21 cellular contexts compared by ENCODE assay signal in the genomic region with DNA sequence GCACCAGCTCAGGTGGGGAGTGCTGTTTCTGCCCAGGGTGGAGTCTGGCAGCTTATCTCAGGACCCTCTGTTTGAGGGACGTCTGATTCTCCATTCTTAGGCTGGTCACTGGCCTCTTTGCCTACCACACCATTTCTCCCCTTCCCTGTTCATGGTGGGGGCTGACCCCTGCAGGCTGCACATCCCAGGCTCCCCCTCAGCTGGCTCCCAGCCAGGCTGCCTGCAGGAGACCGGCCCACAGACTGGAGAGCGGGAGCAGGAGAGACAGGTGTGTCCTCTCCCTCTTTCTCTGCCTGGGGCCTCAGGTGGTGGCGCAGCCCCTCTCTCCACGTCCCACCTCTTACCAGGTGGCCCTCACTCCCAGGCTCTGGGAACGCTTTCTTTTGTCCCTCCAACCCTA.
"Had no signal": no experiment of that assay in that cellular context is flagged by ENCODE, and none has a peak within 500 bp of the region (broad histone marks: within the 10 kb centered on the region; RNA-seq: fewer than 3 reads in every experiment).

No MANE protein-coding gene starts in this region.

- H3K4me1 Mint-ChIP-seq: activated B cell treated with CpG ODN at 0.5 μM for 24 hours, brain, natural killer cell had no signal

- H3K27ac Mint-ChIP-seq: activated B cell treated with CpG ODN at 0.5 μM for 24 hours; activated CD4-positive, alpha-beta T cell treated with anti-CD3 and anti-CD28 coated beads, Interleukin-2, amount 10 ng/mL, durations not matched to agents 24 days and 14 days; activated CD8-positive, alpha-beta T cell treated with anti-CD3 and anti-CD28 coated beads, Interleukin-2, amount 10 ng/mL, durations not matched to agents 7 days and 5 days; activated naive CD8-positive, alpha-beta T cell; brain; memory B cell; natural killer cell had no signal

- DNase-seq: activated B cell treated with CpG ODN at 0.5 μM for 24 hours; activated CD4-positive, alpha-beta T cell treated with anti-CD3 and anti-CD28 coated beads, Interleukin-2, amount 10 ng/mL, durations not matched to agents 24 days and 14 days; activated CD8-positive, alpha-beta memory T cell treated with anti-CD3 and anti-CD28 coated beads, Interleukin-2, amount 50 U/mL, for 4 hours; activated CD8-positive, alpha-beta T cell treated with anti-CD3 and anti-CD28 coated beads, Interleukin-2, amount 10 ng/mL, durations not matched to agents 7 days and 5 days; activated effector memory CD4-positive, alpha-beta T cell treated with anti-CD3 and anti-CD28 coated beads, Interleukin-2, amount 50 U/mL, for 16 hours; activated T-cell treated with anti-CD3 and anti-CD28 coated beads, Interleukin-2, amount 50 U/mL, for 48 hours; amygdala; central memory CD4-positive, alpha-beta T cell; effector CD4-positive, alpha-beta T cell; foreskin fibroblast; head of caudate nucleus; kidney glomerular epithelial cell; left ventricle myocardium superior; natural killer cell; retina; stimulated activated CD4-positive, alpha-beta T cell treated with anti-CD3 and anti-CD28 coated beads, Interleukin-12 subunit alpha, Interleukin-12 subunit beta, amount 100 ng/mL, for 4 hours; stimulated activated CD4-positive, alpha-beta T cell treated with anti-CD3 and anti-CD28 coated beads, Interleukin-2, amount 100 ng/mL, for 24 hours had no signal

- H3K36me3 Mint-ChIP-seq: activated naive CD8-positive, alpha-beta T cell; brain; memory B cell; natural killer cell had no signal

- ATAC-seq: activated CD8-positive, alpha-beta T cell treated with anti-CD3 and anti-CD28 coated beads, Interleukin-2, amount 10 ng/mL, durations not matched to agents 7 days and 5 days; left ventricle myocardium superior; natural killer cell had no signal

- H3K9me3 Mint-ChIP-seq: activated B cell treated with CpG ODN at 0.5 μM for 24 hours; activated CD4-positive, alpha-beta T cell treated with anti-CD3 and anti-CD28 coated beads, Interleukin-2, amount 10 ng/mL, durations not matched to agents 24 days and 14 days; brain; memory B cell; natural killer cell had no signal

- H3K27ac ChIP-seq: coronary artery had no signal

- H3K27me3 Mint-ChIP-seq: activated B cell treated with CpG ODN at 0.5 μM for 24 hours; activated naive CD8-positive, alpha-beta T cell; memory B cell had no signal

- H3K4me3 Mint-ChIP-seq: activated B cell treated with CpG ODN at 0.5 μM for 24 hours; activated CD4-positive, alpha-beta T cell treated with anti-CD3 and anti-CD28 coated beads, Interleukin-2, amount 10 ng/mL, durations not matched to agents 24 days and 14 days; activated CD8-positive, alpha-beta T cell treated with anti-CD3 and anti-CD28 coated beads, Interleukin-2, amount 10 ng/mL, durations not matched to agents 7 days and 5 days; activated naive CD8-positive, alpha-beta T cell; brain; memory B cell; natural killer cell had no signal
